Comparison of ENCODE assay signal across 9 cellular contexts in the genomic region with DNA sequence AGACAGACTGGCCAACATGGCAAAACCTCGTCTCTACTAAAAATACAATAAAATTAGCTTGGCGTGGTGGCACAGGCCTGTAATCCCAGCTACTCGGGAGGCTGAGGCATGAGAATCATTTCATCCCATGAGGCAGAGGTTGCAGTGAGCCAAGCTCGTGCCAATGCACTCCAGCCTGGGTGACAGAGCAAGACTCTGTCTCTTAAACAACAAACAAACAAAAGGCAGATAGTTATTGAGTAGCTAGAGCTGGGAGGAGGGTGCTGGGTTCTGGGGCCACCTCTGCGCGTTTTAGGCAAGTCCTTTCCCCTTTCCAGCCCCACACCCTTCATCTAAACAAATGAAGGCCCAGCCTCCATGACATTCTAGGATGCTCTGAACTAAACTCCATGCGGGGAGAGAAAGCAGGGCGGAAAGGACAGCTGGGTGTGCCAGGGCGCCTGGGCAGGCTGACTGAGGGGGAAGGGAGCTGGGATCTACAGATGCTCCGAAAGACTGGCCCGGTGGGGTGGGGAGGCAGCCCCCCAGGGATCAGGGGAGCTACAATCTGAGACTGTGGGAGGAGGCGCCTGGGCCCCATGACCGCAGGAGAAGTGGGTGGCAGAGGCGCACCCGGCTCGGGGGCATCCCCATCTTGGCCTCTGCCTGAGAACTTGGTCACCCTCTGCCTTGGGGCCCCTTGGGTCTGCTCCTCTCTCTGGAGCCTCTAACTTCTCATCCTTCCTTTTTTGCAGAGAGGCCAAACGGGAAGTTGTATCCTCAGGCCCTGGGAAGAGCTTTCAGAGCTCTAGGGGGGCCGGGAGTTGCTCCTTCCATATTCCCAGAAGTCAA. TPM values are rescaled to one million over a fixed set of nuclear protein-coding genes. Genes with fewer than 3 reads are reported as not detected.
DNase-seq lines count a peak whose midpoint lies in the region; ATAC-seq, FAIRE-seq and TF ChIP-seq lines count a peak whose summit lies in the region.
"Had no signal": no experiment of that assay in that cellular context is flagged by ENCODE, and none has a peak within 500 bp of the region (broad histone marks: within the 10 kb centered on the region; RNA-seq: fewer than 3 reads in every experiment).

No MANE protein-coding gene starts in this region.

- no peaks in the 10 kb centered on the region for H3K79me2 ChIP-seq in OCI-LY1 (ENCODE audit: insufficient read depth, low read length)
- H3K79me2 ChIP-seq in parathyroid adenoma = no peaks in the 10 kb centered on the region

- H3K36me3 ChIP-seq in CD8-positive, alpha-beta memory T cell (ENCODE audit: insufficient read depth, low read length) = peaks cover 15% of the 10 kb centered on the region
- H3K36me3 ChIP-seq in OCI-LY1 (ENCODE audit: insufficient read depth, low read length) = peaks cover 26% of the 10 kb centered on the region
- H3K36me3 ChIP-seq in parathyroid adenoma (ENCODE audit: control insufficient read depth, insufficient read depth, low read length) = no peaks in the 10 kb centered on the region

- peaks cover 0 to 3% (median 0%) of the 10 kb centered on the region in 5 donors for H3K9me3 Mint-ChIP-seq in CD8-positive, alpha-beta memory T cell
- no peaks in the 10 kb centered on the region for H3K9me3 Mint-ChIP-seq in osteocyte (ENCODE audit: unreplicated experiment)

- no peak for ATAC-seq in GM21737 (IDR thresholded peaks at IDR 0.05; ENCODE audit: unreplicated experiment)
- ATAC-seq: K562 had no signal

- peaks cover 55 to 78% (median 62%) of the 10 kb centered on the region in 3 donors for H3K4me1 Mint-ChIP-seq in CD8-positive, alpha-beta memory T cell
- H3K4me1 Mint-ChIP-seq in osteocyte (ENCODE audit: unreplicated experiment) = no peaks in the 10 kb centered on the region

- no peaks in the 10 kb centered on the region for H4K20me1 ChIP-seq in OCI-LY1 (ENCODE audit: insufficient read depth, low read length)

- CTCF ChIA-PET in CD8-positive, alpha-beta memory T cell (lab: Charles Lee) = interaction anchor here (0.6 to 3.5 kb wide), 12 partner anchors 9 to 347 kb away, joined by 3 to 43 read pairs (median 6); partner anchors contain the start of genes DCTPP1 and SEPHS2

- H3K27ac ChIP-seq in CD8-positive, alpha-beta memory T cell (ENCODE audit: low read depth, low read length) = peak overlapping the region; percentile 74
- H3K27ac ChIP-seq in OCI-LY1 (ENCODE audit: low read depth, low read length, poor library complexity, severe bottlenecking) = peak overlapping the region; percentile 91
- H3K27ac ChIP-seq in parathyroid adenoma = no peak overlapping the region

- peaks cover 6 to 56% (median 7%) of the 10 kb centered on the region in 3 donors for H3K36me3 Mint-ChIP-seq in CD8-positive, alpha-beta memory T cell
- H3K36me3 Mint-ChIP-seq in osteocyte (ENCODE audit: unreplicated experiment) = no peaks in the 10 kb centered on the region

- H3K4me3 Mint-ChIP-seq in CD8-positive, alpha-beta memory T cell = peak overlapping the region; percentile 96 to 100 (median 98)
- no peak overlapping the region for H3K4me3 Mint-ChIP-seq in osteocyte (ENCODE audit: unreplicated experiment)

- H3K9ac ChIP-seq in OCI-LY1 (ENCODE audit: low read length) (peak overlapping the region; percentile 90), parathyroid adenoma (no peak overlapping the region)

- DNase-seq in CD8-positive, alpha-beta memory T cell = peak; percentile 31 to 67 (median 46)
- peak; percentile 34 for DNase-seq in activated effector memory CD4-positive, alpha-beta T cell treated with Interleukin-2 at 50 U/mL for 16 hours
- no peak for DNase-seq in osteocyte (ENCODE audit: extremely low spot score, unreplicated experiment)
- DNase-seq in cerebellar nuclear complex (lab: John Stamatoyannopoulos, UW) = no peak
- DNase-seq in D721Med (ENCODE audit: insufficient read length, low spot score) = no peak

- H3K9me3 ChIP-seq in CD8-positive, alpha-beta memory T cell (ENCODE audit: low read length) = no peaks in the 10 kb centered on the region
- H3K9me3 ChIP-seq in OCI-LY1 (ENCODE audit: low read length) = no peaks in the 10 kb centered on the region
- no peaks in the 10 kb centered on the region for H3K9me3 ChIP-seq in parathyroid adenoma (ENCODE audit: control insufficient read depth, low read length)

- POLR2A ChIA-PET in CD8-positive, alpha-beta memory T cell (lab: Charles Lee) = interaction anchor here (0.5 to 4.9 kb wide), 17 partner anchors 9 to 805 kb away, joined by 3 to 102 read pairs (median 5); partner anchors contain the start of genes DCTPP1 and SEPHS2

- TF ChIP-seq CTCF in OCI-LY1 (IDR thresholded peaks at IDR 0.05; ENCODE audit: low read length) (no peak), parathyroid adenoma (IDR thresholded peaks at IDR 0.05) (no peak), osteocyte (IDR thresholded peaks at IDR 0.05) (no peak), D721Med (IDR thresholded peaks at IDR 0.05; ENCODE audit: insufficient read depth, missing control alignments) (no peak)

- 0 out of 2 replicates have a peak, but pooled peaks cover 4% of the 10 kb centered on the region for H3F3A ChIP-seq in OCI-LY1 (ENCODE audit: insufficient read depth, low read length)

- H3K4me1 ChIP-seq in CD8-positive, alpha-beta memory T cell (ENCODE audit: insufficient read depth, low read length) = peaks cover 71% of the 10 kb centered on the region
- H3K4me1 ChIP-seq in OCI-LY1 (ENCODE audit: insufficient read depth, low read length, severe bottlenecking) (peaks cover 56% of the 10 kb centered on the region), parathyroid adenoma (no peaks in the 10 kb centered on the region)

- peak overlapping the region; percentile 91 for H3K4me3 ChIP-seq in CD8-positive, alpha-beta memory T cell (ENCODE audit: low read length)
- H3K4me3 ChIP-seq in OCI-LY1 (ENCODE audit: low read depth, low read length, poor library complexity, severe bottlenecking) (peak overlapping the region; percentile 71), parathyroid adenoma (ENCODE audit: low read depth, low read length) (no peak overlapping the region)
- H3K4me3 ChIP-seq: K562 had no signal

- peaks cover 0 to 1% of the 10 kb centered on the region in 2 donors for H3K27me3 Mint-ChIP-seq in CD8-positive, alpha-beta memory T cell
- peaks cover 21% of the 10 kb centered on the region for H3K27me3 Mint-ChIP-seq in osteocyte (ENCODE audit: unreplicated experiment)

- H3K4me2 ChIP-seq in OCI-LY1 (ENCODE audit: low read length) (peak overlapping the region; percentile 92), parathyroid adenoma (ENCODE audit: low read length) (no peak overlapping the region)

- peak overlapping the region; percentile 94 to 99 (median 97) for H3K27ac Mint-ChIP-seq in CD8-positive, alpha-beta memory T cell
- no peak overlapping the region for H3K27ac Mint-ChIP-seq in osteocyte (ENCODE audit: unreplicated experiment)

- FAIRE-seq in D721Med (lab: Jason Lieb, UNC) = no peak
- FAIRE-seq: K562 had no signal

- H2AFZ ChIP-seq in OCI-LY1 (ENCODE audit: low read length) (no peak overlapping the region), parathyroid adenoma (peak overlapping the region; percentile 38)

- no peaks in the 10 kb centered on the region for H3K9me2 ChIP-seq in OCI-LY1 (ENCODE audit: low read depth, low read length)

- H3K27me3 ChIP-seq in CD8-positive, alpha-beta memory T cell (ENCODE audit: insufficient read depth, low read length, poor library complexity, severe bottlenecking) = no peaks in the 10 kb centered on the region
- H3K27me3 ChIP-seq in OCI-LY1 (ENCODE audit: insufficient read depth, low read length) = no peaks in the 10 kb centered on the region
- H3K27me3 ChIP-seq in parathyroid adenoma (ENCODE audit: control insufficient read depth, insufficient read depth, low read length) = no peaks in the 10 kb centered on the region

RNA-seq across cellular contexts. Expression of gene ITGAL, which starts 0.9 kb away (rescaled TPM):
- total RNA-seq in CD8-positive, alpha-beta memory T cell = 100 to 1,000 TPM; 333 to 363 TPM
- polyA plus RNA-seq in CD8-positive, alpha-beta memory T cell = 256 TPM
- not detected in 2 replicates for total RNA-seq in osteocyte

RNA-seq across cellular contexts. Expression of gene SEPHS2, which starts 27.8 kb away (rescaled TPM):
- total RNA-seq in CD8-positive, alpha-beta memory T cell = 10 to 100 TPM; 68.2 to 71.0 TPM
- polyA plus RNA-seq in CD8-positive, alpha-beta memory T cell = 59.0 TPM
- total RNA-seq in osteocyte = 41.2 and 42.5 TPM in 2 replicates

RNA-seq across cellular contexts. Expression of gene DCTPP1, which starts 43.6 kb away (rescaled TPM):
- 100 to 1,000 TPM; 174 to 175 TPM for total RNA-seq in CD8-positive, alpha-beta memory T cell
- polyA plus RNA-seq in CD8-positive, alpha-beta memory T cell = 73.7 TPM
- total RNA-seq in osteocyte = 26.8 and 30.3 TPM in 2 replicates

RNA-seq across cellular contexts. Expression of gene ZNF768, which starts 52.9 kb away (rescaled TPM):
- 10 to 100 TPM; 13.5 to 15.1 TPM for total RNA-seq in CD8-positive, alpha-beta memory T cell
- 2.5 TPM for polyA plus RNA-seq in CD8-positive, alpha-beta memory T cell
- 36.4 and 37.1 TPM in 2 replicates for total RNA-seq in osteocyte

Comparison
In these comparisons a context has a peak if more than half of its experiments do, and no peak if none do; other contexts are left out.
1. DNase-seq: peak in CD8-positive, alpha-beta memory T cell (5 of 5) and activated effector memory CD4-positive, alpha-beta T cell treated with Interleukin-2 at 50 U/mL for 16 hours (single experiment); none in osteocyte (single experiment), cerebellar nuclear complex (0 of 2) and D721Med (single experiment).
2. RNA of gene ITGAL, which starts 0.9 kb away (total RNA-seq): 333 to 363 TPM in CD8-positive, alpha-beta memory T cell; not detected in osteocyte; every median in the first group is over 100 times any median in the second.